In genomic region chr2:97662386-97662894, GRCh38 we compare ENCODE assay signal across 8 cellular contexts. TPM values are rescaled to one million over a fixed set of nuclear protein-coding genes. Genes with fewer than 3 reads are reported as not detected.
DNase-seq lines count a peak whose midpoint lies in the region; ATAC-seq, FAIRE-seq and TF ChIP-seq lines count a peak whose summit lies in the region.

No MANE protein-coding gene starts in this region.

- ATAC-seq in GM21447 (IDR thresholded peaks at IDR 0.05; ENCODE audit: unreplicated experiment), result no peak

- TF ChIP-seq CTCF in bronchial epithelial cell (IDR thresholded peaks at IDR 0.05; ENCODE audit: insufficient read depth, low read length, severe bottlenecking), result no peak

- no peaks in the 10 kb centered on the region for H3K9me3 ChIP-seq in muscle layer of colon (ENCODE audit: low read length)

- H3K4me3 ChIP-seq in bronchial epithelial cell (ENCODE audit: low read depth, low read length) (peak overlapping the region; percentile 60), muscle layer of colon (ENCODE audit: low read depth in 1 of 2, low read length in 2 of 2) (peak overlapping the region in 1 of 2 donors; percentile 64)

- FAIRE-seq in HTR-8/SVneo (lab: Jason Lieb, UNC) (peak; percentile 69), bronchial epithelial cell (lab: Jason Lieb, UNC) (no peak)

- peaks cover 20% of the 10 kb centered on the region for H3K36me3 ChIP-seq in bronchial epithelial cell (ENCODE audit: control insufficient read depth, insufficient read depth, low read length)
- peaks cover 23% of the 10 kb centered on the region for H3K36me3 ChIP-seq in muscle layer of colon (ENCODE audit: insufficient read depth, low read length)

- H3K27me3 ChIP-seq in bronchial epithelial cell (ENCODE audit: control insufficient read depth, insufficient read depth, low read length) (no peaks in the 10 kb centered on the region), muscle layer of colon (ENCODE audit: control insufficient read depth in 1 of 2, insufficient read depth in 2 of 2, low read length in 2 of 2) (no peaks in the 10 kb centered on the region)

- DNase-seq in AML-193 (lab: John Stamatoyannopoulos, UW) (peak; percentile 24 to 34), HTR-8/SVneo (ENCODE audit: insufficient read length, low spot score) (no peak), bronchial epithelial cell (ENCODE audit: low read depth) (no peak), hippocampal formation (lab: John Stamatoyannopoulos, UW) (no peak), SW 1271 (lab: John Stamatoyannopoulos, UW) (no peak), NCI-H1694 (lab: John Stamatoyannopoulos, UW) (no peak)

- H3K4me1 ChIP-seq in muscle layer of colon (ENCODE audit: insufficient read depth, low read length), result peaks cover 25% of the 10 kb centered on the region

- H3K27ac ChIP-seq in muscle layer of colon (ENCODE audit: low read depth, low read length), result peak overlapping the region; percentile 79

- H3K9ac ChIP-seq in muscle layer of colon (ENCODE audit: low read length), result peak overlapping the region; percentile 46

RNA-seq across cellular contexts. Expression of gene ACTR1B, which starts 1.4 kb away (rescaled TPM):
- 52.9 and 59.2 TPM in 2 replicates for total RNA-seq in bronchial epithelial cell

RNA-seq across cellular contexts. Expression of gene C2orf92, which starts 7.1 kb away (rescaled TPM):
- 0.26 and 0.51 TPM in 2 replicates for total RNA-seq in bronchial epithelial cell

RNA-seq across cellular contexts. Expression of gene COX5B, which starts 16.6 kb away (rescaled TPM):
- 416 and 525 TPM in 2 replicates for total RNA-seq in bronchial epithelial cell

RNA-seq across cellular contexts. Expression of gene ZAP70, which starts 50.9 kb away (rescaled TPM):
- not detected in 2 replicates for total RNA-seq in bronchial epithelial cell

Comparison
In these comparisons a context has a peak if more than half of its experiments do, and no peak if none do; other contexts are left out.
1. DNase-seq: peak in AML-193 (2 of 2); none in HTR-8/SVneo (single experiment), bronchial epithelial cell (single experiment), hippocampal formation (0 of 2), SW 1271 (0 of 2) and NCI-H1694 (single experiment).